Comparison of ENCODE assay signal across 32 cellular contexts in the genomic region with DNA sequence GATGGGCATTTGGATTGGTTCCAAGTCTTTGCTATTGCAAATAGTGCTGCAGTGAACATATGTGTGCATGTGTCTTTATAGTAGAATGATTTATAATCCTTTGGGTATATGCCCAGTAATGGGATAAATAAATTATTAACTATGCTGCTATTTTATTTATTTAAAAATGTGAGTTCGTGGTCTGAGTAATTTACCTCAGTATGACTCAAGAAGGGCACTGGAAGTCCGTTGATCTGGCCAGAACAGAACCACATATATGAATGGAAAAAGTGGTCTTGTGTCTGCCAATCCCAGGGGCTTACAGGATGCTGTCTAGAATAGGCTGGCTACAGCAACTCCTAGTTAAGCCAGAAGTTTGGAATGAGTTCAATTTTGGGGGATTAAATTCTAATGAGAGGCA.
"Had no signal": no experiment of that assay in that cellular context is flagged by ENCODE, and none has a peak within 500 bp of the region (broad histone marks: within the 10 kb centered on the region; RNA-seq: fewer than 3 reads in every experiment).

No MANE protein-coding gene starts in this region.

- ATAC-seq: activated CD4-positive, alpha-beta T cell treated with anti-CD3 and anti-CD28 coated beads for 36 hours; activated CD8-positive, alpha-beta memory T cell treated with anti-CD3 and anti-CD28 coated beads, Interleukin-2, amount 10 ng/mL, durations not matched to agents 7 days and 5 days; activated CD8-positive, alpha-beta T cell treated with anti-CD3 and anti-CD28 coated beads, Interleukin-2, amount 10 ng/mL, durations not matched to agents 7 days and 5 days; activated naive CD8-positive, alpha-beta T cell treated with anti-CD3 and anti-CD28 coated beads, Interleukin-2, amount 50 U/mL, for 24 hours; body of pancreas; effector memory CD8-positive, alpha-beta T cell; gastroesophageal sphincter; T-helper 17 cell had no signal

- H3K4me3 ChIP-seq: adrenal gland, body of pancreas, esophagus muscularis mucosa, gastroesophageal sphincter had no signal

- FAIRE-seq: colon had no signal

- DNase-seq: activated CD4-positive, alpha-beta memory T cell treated with anti-CD3 and anti-CD28 coated beads for 36 hours; activated CD4-positive, alpha-beta T cell treated with anti-CD3 and anti-CD28 coated beads for 36 hours; activated CD4-positive, alpha-beta T cell treated with anti-CD3 and anti-CD28 coated beads, Interleukin-2, amount 10 ng/mL, durations not matched to agents 24 days and 14 days; activated CD4-positive, CD25-positive, alpha-beta regulatory T cell; activated CD4-positive, CD25-positive, alpha-beta regulatory T cell treated with anti-CD3 and anti-CD28 coated beads, Interleukin-2, amount 50 U/mL, for 72 hours; activated CD8-positive, alpha-beta memory T cell treated with anti-CD3 and anti-CD28 coated beads, Interleukin-2, amount 10 ng/mL, durations not matched to agents 7 days and 5 days; activated CD8-positive, alpha-beta memory T cell treated with anti-CD3 and anti-CD28 coated beads, Interleukin-2, amount 50 U/mL, for 4 hours; activated CD8-positive, alpha-beta T cell treated with anti-CD3 and anti-CD28 coated beads, Interleukin-2, amount 10 ng/mL, durations not matched to agents 7 days and 5 days; activated effector memory CD4-positive, alpha-beta T cell treated with anti-CD3 and anti-CD28 coated beads, Interleukin-2, amount 50 U/mL, for 16 hours; activated naive CD4-positive, alpha-beta T cell treated with anti-CD3 and anti-CD28 coated beads for 36 hours; activated naive CD8-positive, alpha-beta T cell treated with anti-CD3 and anti-CD28 coated beads for 36 hours; activated naive CD8-positive, alpha-beta T cell treated with anti-CD3 and anti-CD28 coated beads, Interleukin-2, amount 50 U/mL, for 24 hours; activated T-cell treated with anti-CD3 and anti-CD28 coated beads, Interleukin-2, amount 50 U/mL, for 1 hour; activated T-cell treated with anti-CD3 and anti-CD28 coated beads, Interleukin-2, amount 50 U/mL, for 48 hours; adrenal gland; amygdala; aorta; body of pancreas; caudate nucleus; cortex of kidney; dermis blood vessel endothelial cell; effector CD4-positive, alpha-beta T cell; effector memory CD8-positive, alpha-beta T cell; erythroblast; foreskin melanocyte; head of caudate nucleus; T-helper 1 cell; T-helper 17 cell; T1000 had no signal
